In the genomic region with DNA sequence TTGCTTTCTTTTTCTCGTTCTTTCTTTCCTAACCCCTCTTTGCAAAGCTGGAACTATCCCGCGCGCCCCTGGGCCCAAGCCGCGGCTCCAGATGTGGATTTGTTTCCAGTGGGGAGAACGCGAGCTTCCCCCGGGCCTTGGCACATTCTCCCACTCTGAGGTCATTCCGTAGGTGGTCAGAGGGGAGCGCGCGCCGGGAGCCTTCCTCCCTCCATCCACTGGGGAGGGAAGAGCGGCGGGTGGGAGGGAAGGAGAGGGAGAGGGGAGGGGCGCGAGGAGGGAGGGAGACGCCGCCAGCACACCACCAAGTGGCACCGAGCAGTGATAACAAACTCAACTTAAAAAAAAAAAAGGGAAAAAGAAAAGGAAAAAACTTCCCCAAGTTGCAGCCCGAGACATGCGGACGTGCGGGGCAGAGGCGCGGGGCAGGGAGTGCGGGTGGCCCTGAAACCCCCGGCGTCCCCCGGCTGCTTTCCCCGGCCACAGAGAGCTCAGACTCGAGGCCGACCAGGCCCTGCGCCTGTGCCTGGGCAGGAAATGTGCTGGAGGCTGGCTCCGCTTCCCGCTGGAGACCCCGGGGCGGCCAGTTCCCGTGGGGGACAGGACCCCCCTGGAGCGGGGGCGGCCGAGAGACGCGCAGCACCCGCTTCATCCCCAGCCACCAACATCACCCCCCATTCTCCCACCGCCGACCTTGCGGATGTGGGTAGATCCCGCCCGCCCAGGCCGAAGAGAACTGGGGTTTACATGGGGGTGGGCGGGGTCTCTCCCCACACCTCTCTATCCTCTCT, we compare ENCODE assay signal across 8 cellular contexts. TPM values are rescaled to one million over a fixed set of nuclear protein-coding genes. Genes with fewer than 3 reads are reported as not detected.
DNase-seq lines count a peak whose midpoint lies in the region; ATAC-seq and TF ChIP-seq lines count a peak whose summit lies in the region.

No MANE protein-coding gene starts in this region.

- no peak for TF ChIP-seq EP300 in suprapubic skin (IDR thresholded peaks at IDR 0.05)

- H3K4me3 ChIP-seq in mononuclear cell (ENCODE audit: low read length) (peak overlapping the region; percentile 61), suprapubic skin (peak overlapping the region; percentile 79)

- DNase-seq in NOMO-1 treated with dmso at 0.1 percent for 144 hours (lab: John Stamatoyannopoulos, UW; ENCODE audit: unreplicated experiment), result peak; percentile 16
- DNase-seq in NOMO-1 treated with DMSO at 0.1 percent for 48 hours (lab: John Stamatoyannopoulos, UW; ENCODE audit: unreplicated experiment), result no peak
- DNase-seq in NCI-H2029 (lab: John Stamatoyannopoulos, UW), result peak; percentile 48
- DNase-seq in activated CD8-positive, alpha-beta memory T cell treated with anti-CD3 and anti-CD28 coated beads, Interleukin-2, amount 50 U/mL, for 4 hours, result peak; percentile 35
- peak; percentile 92 for DNase-seq in suprapubic skin (ENCODE audit: low spot score in 2 of 2)

- H3K36me3 ChIP-seq in suprapubic skin, result no peaks in the 10 kb centered on the region

- peaks cover 6% of the 10 kb centered on the region for H3K27me3 ChIP-seq in mononuclear cell (ENCODE audit: insufficient read depth, low read length)
- no peaks in the 10 kb centered on the region for H3K27me3 ChIP-seq in suprapubic skin

- H3K9me3 ChIP-seq in mononuclear cell (ENCODE audit: low read depth, low read length) (no peaks in the 10 kb centered on the region), suprapubic skin (no peaks in the 10 kb centered on the region)

- WGBS in suprapubic skin, result 1% methylated on average over 46 of the region's 53 CpGs

- ATAC-seq in esophagus mucosa (peak; percentile 4), HG03045 (IDR thresholded peaks at IDR 0.05; ENCODE audit: unreplicated experiment) (no peak)

- TF ChIP-seq CTCF in suprapubic skin (IDR thresholded peaks at IDR 0.05), result no peak

- H3K27ac ChIP-seq in suprapubic skin, result peak overlapping the region; percentile 98

- H3K4me1 ChIP-seq in mononuclear cell (ENCODE audit: insufficient read depth, low read length) (peaks cover 48% of the 10 kb centered on the region), suprapubic skin (peaks cover 48% of the 10 kb centered on the region)

- TF ChIP-seq POLR2A in suprapubic skin (IDR thresholded peaks at IDR 0.05), result no peak

RNA-seq across cellular contexts. Expression of a gene that starts 3.1 kb away (rescaled TPM):
- total RNA-seq in esophagus mucosa, result 8.1 TPM
- total RNA-seq in mononuclear cell, result 13.2 TPM
- 1 to 10 TPM; 4.3 to 8.2 (median 6.2) TPM for total RNA-seq in suprapubic skin
